Comparison of ENCODE assay signal across 1 cellular context in the genomic region with DNA sequence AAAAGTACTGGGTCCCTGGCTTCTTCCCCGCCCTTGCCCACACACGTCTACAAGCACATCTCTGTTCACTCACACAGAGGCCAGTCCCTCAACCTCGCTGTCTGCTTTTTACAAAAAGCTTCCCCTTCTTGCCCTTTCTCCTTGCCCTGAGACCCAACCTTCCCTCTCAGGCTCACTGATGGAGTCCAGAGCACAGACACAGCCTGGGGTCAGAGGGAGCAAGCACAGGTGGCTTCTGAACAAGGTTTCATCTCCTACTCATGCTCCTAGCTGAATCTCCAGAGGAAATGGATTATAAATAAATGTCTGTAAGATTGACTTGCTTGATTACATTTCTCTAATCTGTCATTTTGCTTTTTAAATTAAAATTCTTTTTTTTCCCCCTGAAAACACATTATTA.
TF ChIP-seq lines count a peak whose summit lies in the region.

No MANE protein-coding gene starts in this region.

TF ChIP-seq in HEK293T, 16 proteins besides CTCF, POLR2A, EP300 and RAD21:
- TF ChIP-seq ARNT (IDR thresholded peaks at IDR 0.05) (no peak), ZNF384 (IDR thresholded peaks at IDR 0.05) (no peak)
